8 cellular contexts compared by ENCODE assay signal in the genomic region with DNA sequence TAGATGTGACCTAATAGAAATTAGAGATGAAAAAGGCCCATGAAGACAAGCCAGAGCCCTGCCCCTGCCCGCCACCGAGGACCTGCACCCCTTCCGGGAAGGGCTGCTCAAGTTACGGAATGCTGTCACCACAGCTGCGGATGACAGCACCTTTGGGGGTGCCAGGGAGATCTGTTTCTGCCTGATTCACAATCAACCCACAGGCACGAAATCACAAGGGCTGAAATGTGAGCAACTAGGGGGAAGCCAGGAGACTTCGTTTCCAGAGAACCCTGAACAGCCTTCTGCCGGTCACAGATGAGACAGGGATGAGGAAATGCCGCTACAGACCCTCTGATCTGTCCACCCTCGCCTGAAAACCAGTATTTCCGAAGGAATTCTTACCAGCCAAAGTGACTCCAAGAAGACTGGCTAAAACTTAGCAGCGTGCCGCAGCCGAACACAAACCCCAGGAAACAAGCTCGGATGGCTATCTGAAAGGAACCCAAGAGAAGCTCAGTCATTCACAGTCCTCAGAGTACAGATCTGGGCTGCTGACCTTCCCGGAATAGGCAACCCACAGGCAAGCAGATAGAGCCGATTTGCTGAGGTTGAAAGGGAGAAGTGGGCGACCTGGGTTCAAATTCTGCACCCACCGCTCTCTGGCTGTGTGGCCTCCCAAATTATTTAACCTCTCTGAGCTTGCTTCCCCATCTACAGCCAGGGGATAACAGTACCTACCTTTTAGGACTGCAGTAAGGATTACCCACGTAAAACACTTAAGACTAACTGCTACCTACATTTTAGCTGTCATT. TPM values are rescaled to one million over a fixed set of nuclear protein-coding genes. Genes with fewer than 3 reads are reported as not detected.
A peak's percentile ranks its signal among the peaks of the same experiment; 100 is the strongest.
DNase-seq lines count a peak whose midpoint lies in the region; ATAC-seq and TF ChIP-seq lines count a peak whose summit lies in the region.

No MANE protein-coding gene starts in this region.

- 41 to 44% methylated on average over 20 of the region's 20 CpGs for WGBS in heart right ventricle, 2 donors
- WGBS in thymus: 86% methylated on average over 20 of the region's 20 CpGs

- intact Hi-C loops in heart right ventricle (cut with DNase I) (loop anchor here in 5 of 10 donors (5.0 kb wide), 3 partner anchors 32 to 158 kb away; partner anchors contain the start of genes RPL22 (in 4 of the 5) and ACOT7 (in 1 of the 5)), Right ventricle myocardium inferior (cut with DNase I) (loop anchor here (1.0 to 5.0 kb wide), 2 partner anchors 25 to 37 kb away; partner anchors contain the start of gene RPL22)
- intact Hi-C loops in activated T-helper 2 cell treated with anti-CD3 and anti-CD28 coated beads, Interferon-gamma antibody, Interleukin-2, Interleukin-4, amounts not matched to agents 10 μg/mL and 5 μg/mL and 100 μg/mL, durations not matched to agents 14 hours and 24 hours and 36 hours (cut with micrococcal nuclease): loop anchor here (2.0 to 5.0 kb wide), 2 partner anchors 28 to 37 kb away; partner anchors contain the start of genes RNF207 and RPL22

- peak overlapping the region; percentile 89 for H3K4me3 Mint-ChIP-seq in activated T-helper 2 cell treated with anti-CD3 and anti-CD28 coated beads, Interferon-gamma antibody, Interleukin-2, Interleukin-4, amounts not matched to agents 10 μg/mL and 5 μg/mL and 100 μg/mL, durations not matched to agents 14 hours and 24 hours and 36 hours (ENCODE audit: low read depth)
- peak overlapping the region; percentile 82 to 88 (median 84) for H3K4me3 Mint-ChIP-seq in immature natural killer cell

- peak in 1 of 8 donors; percentile 17 for ATAC-seq in heart right ventricle
- no peak for ATAC-seq in Right ventricle myocardium inferior

- peaks cover 9% of the 10 kb centered on the region for H3K4me1 Mint-ChIP-seq in activated T-helper 2 cell treated with anti-CD3 and anti-CD28 coated beads, Interferon-gamma antibody, Interleukin-2, Interleukin-4, amounts not matched to agents 10 μg/mL and 5 μg/mL and 100 μg/mL, durations not matched to agents 14 hours and 24 hours and 36 hours (ENCODE audit: low read depth)
- H3K4me1 Mint-ChIP-seq in immature natural killer cell: peaks cover 17 to 21% of the 10 kb centered on the region in 2 donors

- H3K27me3 ChIP-seq in heart right ventricle (peaks cover 0 to 15% (median 6%) of the 10 kb centered on the region in 7 donors), thymus (ENCODE audit: control insufficient read depth, insufficient read depth) (peaks cover 17% of the 10 kb centered on the region)

- H3K36me3 ChIP-seq in heart right ventricle: peaks cover 0 to 49% (median 17%) of the 10 kb centered on the region in 9 donors
- peaks cover 34% of the 10 kb centered on the region for H3K36me3 ChIP-seq in thymus (ENCODE audit: control insufficient read depth, insufficient read depth)

- H3K4me1 ChIP-seq in heart right ventricle (peaks cover 8 to 45% (median 34%) of the 10 kb centered on the region in 9 donors), thymus (ENCODE audit: control insufficient read depth, insufficient read depth, low read length) (peaks cover 13% of the 10 kb centered on the region)

- TF ChIP-seq CTCF in heart right ventricle (IDR thresholded peaks at IDR 0.05): no peak
- TF ChIP-seq CTCF in GM10266 (IDR thresholded peaks at IDR 0.05; ENCODE audit: control insufficient read depth, insufficient read depth, low read depth, missing control alignments): no peak

- H3K27ac Mint-ChIP-seq in activated T-helper 2 cell treated with anti-CD3 and anti-CD28 coated beads, Interferon-gamma antibody, Interleukin-2, Interleukin-4, amounts not matched to agents 10 μg/mL and 5 μg/mL and 100 μg/mL, durations not matched to agents 14 hours and 24 hours and 36 hours: peak overlapping the region; percentile 60
- H3K27ac Mint-ChIP-seq in immature natural killer cell: peak overlapping the region in 3 of 6 donors; percentile 10 to 76 (median 49)

- no peaks in the 10 kb centered on the region for H3K9me3 Mint-ChIP-seq in activated T-helper 2 cell treated with anti-CD3 and anti-CD28 coated beads, Interferon-gamma antibody, Interleukin-2, Interleukin-4, amounts not matched to agents 10 μg/mL and 5 μg/mL and 100 μg/mL, durations not matched to agents 14 hours and 24 hours and 36 hours
- H3K9me3 Mint-ChIP-seq in immature natural killer cell: no peaks in the 10 kb centered on the region

- H3K27ac ChIP-seq in heart right ventricle (peak overlapping the region in 7 of 10 donors; percentile 64 to 83 (median 75)), thymus (ENCODE audit: low read depth) (peak overlapping the region; percentile 43)

- no peak for DNase-seq in heart right ventricle
- DNase-seq in Right ventricle myocardium inferior (ENCODE audit: missing footprints): no peak
- no peak for DNase-seq in activated T-helper 2 cell treated with anti-CD3 and anti-CD28 coated beads, Interferon-gamma antibody, Interleukin-2, Interleukin-4, amounts not matched to agents 10 μg/mL and 5 μg/mL and 100 μg/mL, durations not matched to agents 14 hours and 24 hours and 36 hours (ENCODE audit: low spot score)
- no peak for DNase-seq in immature natural killer cell
- DNase-seq in GM10266 (ENCODE audit: extremely low spot score): no peak
- no peak for DNase-seq in NCI-H2107 treated with DMSO at 0.1 percent for 48 hours (lab: John Stamatoyannopoulos, UW; ENCODE audit: unreplicated experiment)
- DNase-seq in dedifferentiated amniotic fluid mesenchymal stem cell (ENCODE audit: extremely low spot score): no peak

- H3K4me3 ChIP-seq in heart right ventricle (peak overlapping the region; percentile 50 to 96 (median 82)), thymus (ENCODE audit: low read length) (peak overlapping the region; percentile 96)

- peaks cover 33% of the 10 kb centered on the region for H3K36me3 Mint-ChIP-seq in activated T-helper 2 cell treated with anti-CD3 and anti-CD28 coated beads, Interferon-gamma antibody, Interleukin-2, Interleukin-4, amounts not matched to agents 10 μg/mL and 5 μg/mL and 100 μg/mL, durations not matched to agents 14 hours and 24 hours and 36 hours (ENCODE audit: low read depth)
- H3K36me3 Mint-ChIP-seq in immature natural killer cell: peaks cover 4 to 15% (median 7%) of the 10 kb centered on the region in 3 donors

- H3K9me3 ChIP-seq in heart right ventricle (no peaks in the 10 kb centered on the region), thymus (ENCODE audit: control insufficient read depth) (no peaks in the 10 kb centered on the region)

- peaks cover 11% of the 10 kb centered on the region for H3K27me3 Mint-ChIP-seq in activated T-helper 2 cell treated with anti-CD3 and anti-CD28 coated beads, Interferon-gamma antibody, Interleukin-2, Interleukin-4, amounts not matched to agents 10 μg/mL and 5 μg/mL and 100 μg/mL, durations not matched to agents 14 hours and 24 hours and 36 hours (ENCODE audit: low read depth)
- H3K27me3 Mint-ChIP-seq in immature natural killer cell (ENCODE audit: low read depth in 3 of 3): peaks cover 3 to 12% (median 12%) of the 10 kb centered on the region in 3 donors

RNA-seq across cellular contexts. Expression of gene ICMT, which starts 1.1 kb away (rescaled TPM):
- 10 to 100 TPM; 47.9 to 81.0 (median 64.4) TPM for total RNA-seq in heart right ventricle
- polyA plus RNA-seq in heart right ventricle: 10 to 100 TPM; 16.5 to 38.3 TPM
- total RNA-seq in Right ventricle myocardium inferior: 58.8 TPM
- 60.0 and 62.3 TPM in 2 replicates for total RNA-seq in activated T-helper 2 cell treated with anti-CD3 and anti-CD28 coated beads, Interferon-gamma antibody, Interleukin-2, Interleukin-4, amounts not matched to agents 10 μg/mL and 5 μg/mL and 100 μg/mL, durations not matched to agents 14 hours and 24 hours and 36 hours
- 10 to 100 TPM; 17.3 to 30.7 (median 20.4) TPM for polyA plus RNA-seq in immature natural killer cell
- polyA plus RNA-seq in thymus: 21.3 TPM

RNA-seq across cellular contexts. Expression of gene HES3, which starts 9.3 kb away (rescaled TPM):
- total RNA-seq in heart right ventricle (not detected), Right ventricle myocardium inferior (not detected)
- polyA plus RNA-seq in heart right ventricle (not detected), immature natural killer cell (not detected), thymus (not detected)
- total RNA-seq in activated T-helper 2 cell treated with anti-CD3 and anti-CD28 coated beads, Interferon-gamma antibody, Interleukin-2, Interleukin-4, amounts not matched to agents 10 μg/mL and 5 μg/mL and 100 μg/mL, durations not matched to agents 14 hours and 24 hours and 36 hours: not detected in 2 replicates

RNA-seq across cellular contexts. Expression of gene GPR153, which starts 26.2 kb away (rescaled TPM):
- total RNA-seq in heart right ventricle (1 to 10 TPM; 1.8 to 8.5 (median 3.6) TPM), Right ventricle myocardium inferior (10.6 TPM)
- polyA plus RNA-seq in heart right ventricle (1 to 10 TPM; 2.0 to 3.7 TPM), immature natural killer cell (1 to 10 TPM in 1 of 3 donors, under 1 TPM in 2; 0.58 to 1.5 (median 0.68) TPM), thymus (5.6 TPM)
- total RNA-seq in activated T-helper 2 cell treated with anti-CD3 and anti-CD28 coated beads, Interferon-gamma antibody, Interleukin-2, Interleukin-4, amounts not matched to agents 10 μg/mL and 5 μg/mL and 100 μg/mL, durations not matched to agents 14 hours and 24 hours and 36 hours: 1.5 TPM in 2 replicates

RNA-seq across cellular contexts. Expression of gene RNF207, which starts 28.8 kb away (rescaled TPM):
- total RNA-seq in heart right ventricle: 100 to 1,000 TPM in 1 of 10 donors, 10 to 100 TPM in 9; 30.6 to 101 (median 67.4) TPM
- 100 to 1,000 TPM in 1 of 2 donors, 10 to 100 TPM in 1; 16.2 to 183 TPM for polyA plus RNA-seq in heart right ventricle
- total RNA-seq in Right ventricle myocardium inferior: 54.6 TPM
- 54.4 and 58.4 TPM in 2 replicates for total RNA-seq in activated T-helper 2 cell treated with anti-CD3 and anti-CD28 coated beads, Interferon-gamma antibody, Interleukin-2, Interleukin-4, amounts not matched to agents 10 μg/mL and 5 μg/mL and 100 μg/mL, durations not matched to agents 14 hours and 24 hours and 36 hours
- 1 to 10 TPM in 1 of 3 donors, under 1 TPM in 1, not detected in 1; 0.19 to 3.0 TPM for polyA plus RNA-seq in immature natural killer cell
- polyA plus RNA-seq in thymus: 18.8 TPM

RNA-seq across cellular contexts. Expression of gene RPL22, which starts 35.3 kb away (rescaled TPM):
- total RNA-seq in heart right ventricle: 100 to 1,000 TPM; 223 to 298 (median 273) TPM
- 100 to 1,000 TPM; 295 to 639 TPM for polyA plus RNA-seq in heart right ventricle
- total RNA-seq in Right ventricle myocardium inferior: 264 TPM
- 473 and 533 TPM in 2 replicates for total RNA-seq in activated T-helper 2 cell treated with anti-CD3 and anti-CD28 coated beads, Interferon-gamma antibody, Interleukin-2, Interleukin-4, amounts not matched to agents 10 μg/mL and 5 μg/mL and 100 μg/mL, durations not matched to agents 14 hours and 24 hours and 36 hours
- 100 to 1,000 TPM in 2 of 3 donors, 10 to 100 TPM in 1; 62.3 to 129 (median 124) TPM for polyA plus RNA-seq in immature natural killer cell
- 1,043 TPM for polyA plus RNA-seq in thymus
